ENCODE assay signal across 8 cellular contexts in the genomic region with DNA sequence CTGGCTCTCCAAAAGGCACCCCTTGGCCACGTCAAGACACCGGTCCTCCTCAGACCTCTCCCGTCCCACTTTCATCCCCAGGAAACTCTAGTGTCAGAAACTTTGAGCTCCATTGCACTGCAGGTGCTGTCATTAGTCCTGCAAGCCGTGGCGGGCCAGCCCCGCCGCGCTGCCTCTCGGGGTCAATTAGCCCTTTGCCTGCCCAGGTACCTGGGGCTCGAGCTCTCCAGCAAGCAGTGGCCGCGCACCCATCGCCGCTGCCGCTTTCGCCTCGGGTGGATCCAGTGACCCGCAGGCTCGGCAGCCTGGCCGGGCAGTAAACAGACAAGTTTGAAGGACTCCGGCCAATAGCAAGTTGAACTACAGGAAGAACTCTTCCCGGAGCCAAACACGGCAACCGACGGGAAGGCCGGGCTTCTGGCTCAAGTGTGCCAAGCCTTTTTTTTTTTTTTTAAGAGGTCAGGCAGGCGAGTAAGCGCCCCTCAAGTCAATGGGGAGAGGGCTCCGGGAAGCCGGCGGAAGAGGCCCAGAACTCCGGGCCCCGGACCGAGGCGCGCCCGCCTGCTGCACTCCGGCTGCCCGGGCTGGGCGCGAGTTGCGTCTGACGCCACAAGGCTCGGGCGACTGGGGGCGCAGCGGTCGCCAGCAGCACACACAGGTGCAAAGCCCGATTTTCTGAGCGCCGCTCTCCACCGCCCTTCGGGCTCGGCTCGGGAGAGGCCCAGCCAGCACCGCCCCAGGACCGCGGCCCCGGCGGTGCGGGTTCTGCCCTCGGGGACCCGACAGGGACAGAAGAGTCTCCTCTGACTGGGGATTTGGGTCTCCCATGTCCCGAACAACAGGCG. TPM values are rescaled to one million over a fixed set of nuclear protein-coding genes. Genes with fewer than 3 reads are reported as not detected.
DNase-seq lines count a peak whose midpoint lies in the region; ATAC-seq and TF ChIP-seq lines count a peak whose summit lies in the region.

No MANE protein-coding gene starts in this region.

- DNase-seq in activated CD4-positive, alpha-beta T cell treated with anti-CD3 and anti-CD28 coated beads, Interleukin-2, amount 50 U/mL, for 48 hours: peak; percentile 1 to 3
- DNase-seq in activated CD4-positive, alpha-beta T cell treated with anti-CD3 and anti-CD28 coated beads for 1 hour: no peak
- peak; percentile 12 for DNase-seq in PC-3
- peak; percentile 57 to 86 for DNase-seq in aorta
- no peak for DNase-seq in DMS153 treated with DMSO at 0.1 percent for 48 hours (lab: John Stamatoyannopoulos, UW; ENCODE audit: unreplicated experiment)

- no peak overlapping the region for H3K9ac ChIP-seq in PC-3 (ENCODE audit: low read length)

- no TSS peak for BruUV-seq in PC-3 (replicated peaks; lab: Mats Ljungman, UMichigan)

- no peaks in the 10 kb centered on the region for H3K79me2 ChIP-seq in PC-3 (ENCODE audit: low read length)

- H3K4me3 ChIP-seq in PC-3 (ENCODE audit: low read length) (peak overlapping the region; percentile 79), muscle layer of duodenum (ENCODE audit: low read depth in 1 of 2, low read length in 2 of 2) (peak overlapping the region; percentile 55 to 81), aorta (ENCODE audit: low read length in 2 of 2) (peak overlapping the region; percentile 72 to 98)

- no peaks in the 10 kb centered on the region for H3F3A ChIP-seq in PC-3 (ENCODE audit: low read length, unreplicated experiment)

- no peak for TF ChIP-seq CTCF in PC-3 (conservative IDR thresholded peaks at IDR 0.05; ENCODE audit: low read depth, low read length)

- H3K27me3 ChIP-seq in PC-3 (ENCODE audit: low read length): peaks cover 54% of the 10 kb centered on the region
- peaks cover 12% of the 10 kb centered on the region for H3K27me3 ChIP-seq in muscle layer of duodenum (ENCODE audit: low read depth, low read length)
- no peaks in the 10 kb centered on the region for H3K27me3 ChIP-seq in aorta (ENCODE audit: control insufficient read depth in 1 of 2, insufficient read depth in 2 of 2, low read length in 1 of 2)

- H3K36me3 ChIP-seq in PC-3 (ENCODE audit: low read depth, low read length) (no peaks in the 10 kb centered on the region), muscle layer of duodenum (ENCODE audit: control insufficient read depth in 1 of 2, insufficient read depth in 2 of 2, low read length in 2 of 2) (no peaks in the 10 kb centered on the region), aorta (ENCODE audit: control insufficient read depth in 1 of 2, insufficient read depth in 2 of 2, low read length in 1 of 2) (no peaks in the 10 kb centered on the region)

- H3K27ac ChIP-seq in PC-3 (ENCODE audit: low read length) (no peak overlapping the region), muscle layer of duodenum (ENCODE audit: low read length) (no peak overlapping the region), aorta (ENCODE audit: low read depth in 1 of 2, low read length in 2 of 2) (peak overlapping the region; percentile 18 to 44)

- POLR2A ChIA-PET in PC-3 (lab: Charles Lee; ENCODE audit: unreplicated experiment): no interaction called here

- H2AFZ ChIP-seq in PC-3 (ENCODE audit: low read length): peak overlapping the region; percentile 95

- 0% methylated on average over 65 of the region's 65 CpGs for WGBS in aorta, 2 donors

- H3K4me1 ChIP-seq in PC-3 (ENCODE audit: insufficient read depth, low read length): peaks cover 19% of the 10 kb centered on the region
- H3K4me1 ChIP-seq in muscle layer of duodenum (ENCODE audit: control insufficient read depth in 1 of 2, insufficient read depth in 2 of 2, low read length in 2 of 2): peaks cover 0 to 23% of the 10 kb centered on the region in 2 donors
- no peaks in the 10 kb centered on the region for H3K4me1 ChIP-seq in aorta (ENCODE audit: control insufficient read depth in 1 of 2, insufficient read depth in 2 of 2, low read length in 2 of 2)

- H3K4me2 ChIP-seq in PC-3 (ENCODE audit: low read length): peak overlapping the region; percentile 96

- H3K9me3 ChIP-seq in PC-3 (ENCODE audit: low read length) (no peaks in the 10 kb centered on the region), muscle layer of duodenum (ENCODE audit: control insufficient read depth in 1 of 2, low read length in 2 of 2) (no peaks in the 10 kb centered on the region), aorta (ENCODE audit: control insufficient read depth, low read length) (no peaks in the 10 kb centered on the region)

- ATAC-seq in PC-3: peak; percentile 74
- peak; percentile 42 for ATAC-seq in esophagus mucosa
- ATAC-seq in aorta (ENCODE audit: low FRiP score): peak; percentile 65
- no peak for ATAC-seq in GM21786 (IDR thresholded peaks at IDR 0.05; ENCODE audit: unreplicated experiment)

- CTCF ChIA-PET in PC-3 (lab: Charles Lee): no interaction called here

- no peaks in the 10 kb centered on the region for H4K20me1 ChIP-seq in PC-3 (ENCODE audit: low read length)

- H3K9me2 ChIP-seq in PC-3 (replicated peaks; ENCODE audit: low read length): no peaks in the 10 kb centered on the region

- intact Hi-C loops in PC-3 (cut with micrococcal nuclease): no loop called here
- intact Hi-C loops in aorta (cut with DNase I): loop anchor here (5.0 to 10.0 kb wide), 4 partner anchors 153 to 385 kb away; no protein-coding TSS in a partner anchor

RNA-seq across cellular contexts. Expression of a gene that starts 1.1 kb away (rescaled TPM):
- under 0.01 TPM in 1 of 2 replicates, not detected in the other for total RNA-seq in PC-3 (2014; rRNA removed)
- total RNA-seq in esophagus mucosa: 0.12 TPM
- 10 to 100 TPM; 28.6 to 42.0 TPM for total RNA-seq in aorta
- polyA plus RNA-seq in aorta: 1 to 10 TPM; 1.3 to 1.5 TPM

Comparison
In these comparisons a context has a peak if more than half of its experiments do, and no peak if none do; other contexts are left out.
1. DNase-seq: peak in activated CD4-positive, alpha-beta T cell treated with anti-CD3 and anti-CD28 coated beads, Interleukin-2, amount 50 U/mL, for 48 hours (2 of 2), PC-3 (single experiment) and aorta (2 of 2); none in activated CD4-positive, alpha-beta T cell treated with anti-CD3 and anti-CD28 coated beads for 1 hour (single experiment) and DMS153 treated with DMSO at 0.1 percent for 48 hours (single experiment).
2. H3K27ac ChIP-seq: peak in aorta (2 of 2); none in PC-3 (single experiment) and muscle layer of duodenum (single experiment).
3. RNA of a gene that starts 1.1 kb away (total RNA-seq): 28.6 to 42.0 TPM in aorta; 0.12 TPM in esophagus mucosa (single experiment) and under 0.01 TPM in PC-3; every median in the first group is over 10 times any median in the second.
4. Peak in every context shown above with its lines, with median percentiles within 50 percentile points of each other: H3K4me3 ChIP-seq.